In the genomic region with DNA sequence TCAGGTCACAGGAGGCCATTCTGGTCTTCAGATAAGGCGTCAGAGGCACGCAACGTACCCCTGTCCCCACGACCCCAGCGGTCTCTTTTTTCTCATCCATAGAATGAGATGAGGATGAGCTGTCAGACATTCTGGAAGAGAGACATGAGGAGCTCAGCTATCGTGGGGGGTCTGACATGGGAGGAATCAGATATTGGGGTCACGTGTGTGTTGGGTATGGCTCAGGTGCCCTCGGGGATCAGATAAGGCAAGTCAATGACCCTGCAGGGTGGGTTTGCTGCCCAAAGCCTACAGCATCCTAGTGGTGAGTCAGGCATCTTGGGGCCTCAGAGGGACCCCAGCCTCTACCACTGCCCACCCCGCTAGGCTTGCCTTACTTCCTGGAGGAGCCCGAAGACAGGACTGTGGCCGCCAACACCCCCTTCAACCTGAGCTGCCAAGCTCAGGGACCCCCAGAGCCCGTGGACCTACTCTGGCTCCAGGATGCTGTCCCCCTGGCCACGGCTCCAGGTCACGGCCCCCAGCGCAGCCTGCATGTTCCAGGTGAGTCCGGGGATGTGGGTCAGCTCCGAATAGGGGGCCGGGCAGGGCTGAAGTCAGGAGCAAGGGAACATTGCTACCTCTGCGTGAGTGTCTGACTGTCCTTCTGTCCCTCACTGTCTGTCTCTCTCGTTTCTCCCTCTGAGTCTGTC, we compare ENCODE assay signal across 18 cellular contexts. TPM values are rescaled to one million over a fixed set of nuclear protein-coding genes. Genes with fewer than 3 reads are reported as not detected.
A peak's percentile ranks its signal among the peaks of the same experiment; 100 is the strongest.
DNase-seq lines count a peak whose midpoint lies in the region; ATAC-seq and TF ChIP-seq lines count a peak whose summit lies in the region.
"Had no signal": no experiment of that assay in that cellular context is flagged by ENCODE, and none has a peak within 500 bp of the region (broad histone marks: within the 10 kb centered on the region; RNA-seq: fewer than 3 reads in every experiment).

No MANE protein-coding gene starts in this region.

- H3K4me2 ChIP-seq in GM23338: no peak overlapping the region

- H3K36me3 ChIP-seq in GM23338 (ENCODE audit: insufficient read depth) (no peaks in the 10 kb centered on the region), adrenal gland (replicated peaks in 1 of 2) (no peaks in the 10 kb centered on the region), stomach smooth muscle (ENCODE audit: control insufficient read depth in 2 of 2, insufficient read depth in 2 of 2, low read length in 2 of 2) (peaks cover 0 to 4% of the 10 kb centered on the region in 2 donors)
- H3K36me3 ChIP-seq: prostate gland had no signal

- no peak for ATAC-seq in GM23338
- no peak for ATAC-seq in stimulated activated naive CD8-positive, alpha-beta T cell treated with anti-CD3 and anti-CD28 coated beads, Interleukin-15, Interleukin-2, amounts not matched to agents 100 U/mL and 50 U/mL, for 24 hours
- ATAC-seq: stimulated activated memory B cell treated with anti-CD40 and anti-IgM and Interleukin-4, amounts not matched to agents 10 μg/mL and 1 μg/mL and 100 μg/mL, for 72 hours had no signal

- no peak overlapping the region for H3K9ac ChIP-seq in stomach smooth muscle (ENCODE audit: low read length in 2 of 2)

- peaks cover 16% of the 10 kb centered on the region; the same call in 1 of the 2 replicates for H3F3A ChIP-seq in GM23338 (replicated peaks; ENCODE audit: low read depth)

- H3K27me3 ChIP-seq in GM23338 (ENCODE audit: insufficient read depth) (no peaks in the 10 kb centered on the region), adrenal gland (no peaks in the 10 kb centered on the region), stomach smooth muscle (ENCODE audit: control insufficient read depth in 1 of 2, insufficient read depth in 2 of 2, low read length in 2 of 2) (no peaks in the 10 kb centered on the region)

- H3K4me3 Mint-ChIP-seq in GM23338: peak overlapping the region; percentile 17; the same call in 1 of the 3 replicates
- H3K4me3 Mint-ChIP-seq: IgD-negative memory B cell; stimulated activated memory B cell treated with anti-CD40 and anti-IgM and Interleukin-4, amounts not matched to agents 10 μg/mL and 1 μg/mL and 100 μg/mL, for 72 hours had no signal

- TF ChIP-seq POLR2A in adrenal gland (IDR thresholded peaks at IDR 0.05): no peak

- H3K9me3 ChIP-seq in adrenal gland (replicated peaks in 1 of 3) (no peaks in the 10 kb centered on the region), stomach smooth muscle (ENCODE audit: control insufficient read depth in 2 of 2, low read length in 2 of 2) (no peaks in the 10 kb centered on the region)
- H3K9me3 ChIP-seq: prostate gland had no signal

- intact Hi-C loops in adrenal gland (cut with DNase I): no loop called here

- peaks cover 59% of the 10 kb centered on the region for H3K4me1 Mint-ChIP-seq in GM23338

- H4K20me1 ChIP-seq in GM23338 (replicated peaks; ENCODE audit: insufficient read depth): no peaks in the 10 kb centered on the region

- no peaks in the 10 kb centered on the region for H3K9me2 ChIP-seq in GM23338 (ENCODE audit: insufficient read depth)

- H3K27ac ChIP-seq in GM23338 (ENCODE audit: low read depth) (no peak overlapping the region), adrenal gland (peak overlapping the region in 3 of 5 donors; percentile 4 to 93 (median 92)), stomach smooth muscle (ENCODE audit: low read length) (peak overlapping the region; percentile 46)
- H3K27ac ChIP-seq: SK-N-MC had no signal

- H3K27me3 Mint-ChIP-seq in GM23338 (ENCODE audit: insufficient read depth, low read depth, poor library complexity): peaks cover 10% of the 10 kb centered on the region

- TF ChIP-seq CTCF in GM23338 (conservative IDR thresholded peaks at IDR 0.05; ENCODE audit: low read depth in 2 of 2) (no peak), adrenal gland (IDR thresholded peaks at IDR 0.05) (no peak)

- H3K4me1 ChIP-seq in GM23338 (ENCODE audit: insufficient read depth) (peaks cover 38% of the 10 kb centered on the region), adrenal gland (replicated peaks in 1 of 2) (peaks cover 20 to 43% of the 10 kb centered on the region in 2 donors), stomach smooth muscle (ENCODE audit: control insufficient read depth, insufficient read depth, low read length) (peaks cover 51% of the 10 kb centered on the region)
- H3K4me1 ChIP-seq: prostate gland had no signal

- H3K4me3 ChIP-seq in GM23338: no peak overlapping the region
- H3K4me3 ChIP-seq in adrenal gland: no peak overlapping the region
- no peak overlapping the region for H3K4me3 ChIP-seq in stomach smooth muscle (ENCODE audit: low read length in 2 of 2)
- H3K4me3 ChIP-seq: prostate gland, SK-N-MC had no signal

- peaks cover 19% of the 10 kb centered on the region for H3K36me3 Mint-ChIP-seq in GM23338 (ENCODE audit: low read depth)
- H3K36me3 Mint-ChIP-seq: IgD-negative memory B cell; stimulated activated memory B cell treated with anti-CD40 and anti-IgM and Interleukin-4, amounts not matched to agents 10 μg/mL and 1 μg/mL and 100 μg/mL, for 72 hours had no signal

- 82 to 92% (median 90%) methylated on average over 12 to 20 of the region's 20 CpGs for WGBS in adrenal gland, 4 donors

- peaks cover 13% of the 10 kb centered on the region; the same call in 1 of the 2 replicates for H3K79me2 ChIP-seq in GM23338 (replicated peaks; ENCODE audit: insufficient read depth)

- no peaks in the 10 kb centered on the region; the same call in 2 of the 3 replicates for H3K9me3 Mint-ChIP-seq in GM23338
- H3K9me3 Mint-ChIP-seq: IgD-negative memory B cell; stimulated activated memory B cell treated with anti-CD40 and anti-IgM and Interleukin-4, amounts not matched to agents 10 μg/mL and 1 μg/mL and 100 μg/mL, for 72 hours had no signal

- H2AFZ ChIP-seq in GM23338: no peak overlapping the region

- H3K27ac Mint-ChIP-seq in GM23338: no peak overlapping the region; the same call in 1 of the 2 replicates
- H3K27ac Mint-ChIP-seq: CD14-positive monocyte; stimulated activated memory B cell treated with anti-CD40 and anti-IgM and Interleukin-4, amounts not matched to agents 10 μg/mL and 1 μg/mL and 100 μg/mL, for 72 hours had no signal

- DNase-seq in GM23338 (ENCODE audit: low spot score) (no peak), adrenal gland (no peak), islet precursor cell (peak; percentile 46), globus pallidus (ENCODE audit: low spot score) (no peak), amygdala (lab: John Stamatoyannopoulos, UW) (no peak), inferior parietal cortex (ENCODE audit: extremely low spot score) (no peak)
- no peak for DNase-seq in stimulated activated naive CD8-positive, alpha-beta T cell treated with anti-CD3 and anti-CD28 coated beads, Interleukin-15, Interleukin-2, amounts not matched to agents 100 U/mL and 50 U/mL, for 24 hours
- DNase-seq: activated T-cell treated with anti-CD3 and anti-CD28 coated beads, Interleukin-2, amount 50 U/mL, for 1 hour; NCI-H1694 treated with DMSO at 0.1 percent for 48 hours; NCI-H774; stimulated activated CD4-positive, alpha-beta T cell treated with anti-CD3 and anti-CD28 coated beads, Interleukin-2, amount 100 ng/mL, for 48 hours had no signal

TF ChIP-seq in GM23338, 12 proteins besides CTCF, POLR2A, EP300 and RAD21:
- no peak for TF ChIP-seq POLR2AphosphoS5 (IDR thresholded peaks at IDR 0.05; ENCODE audit: low read depth)

RNA-seq across cellular contexts. Expression of a gene that starts 2.6 kb away (rescaled TPM):
- total RNA-seq in GM23338 (2014; rRNA removed; shearing (Covaris generic)): 23.7 and 28.4 TPM in 2 replicates
- polyA plus RNA-seq in GM23338 (2016; fragmentation: Nextera tagmentation; extraction: Ambion mirVana): 7.5 and 9.0 TPM in 2 replicates
- 100 to 1,000 TPM in 1 of 8 donors, 10 to 100 TPM in 7; 47.6 to 105 (median 61.3) TPM for total RNA-seq in adrenal gland
- 10 to 100 TPM; 12.0 to 18.1 (median 16.8) TPM for polyA plus RNA-seq in adrenal gland

RNA-seq across cellular contexts. Expression of a gene that starts 28.6 kb away (rescaled TPM):
- 272 and 315 TPM in 2 replicates for total RNA-seq in GM23338 (2014; rRNA removed; shearing (Covaris generic))
- polyA plus RNA-seq in GM23338 (2016; fragmentation: Nextera tagmentation; extraction: Ambion mirVana) (130 and 137 TPM in 2 replicates), adrenal gland (1 to 10 TPM in 2 of 3 donors, under 1 TPM in 1; 0.84 to 1.2 (median 1.2) TPM)
- 1 to 10 TPM; 1.4 to 4.7 (median 2.2) TPM for total RNA-seq in adrenal gland
- total RNA-seq: G401 had no signal
- polyA plus RNA-seq: IgD-negative memory B cell had no signal

RNA-seq across cellular contexts. Expression of a gene that starts 42.5 kb away (rescaled TPM):
- 166 and 204 TPM in 2 replicates for total RNA-seq in GM23338 (2014; rRNA removed; shearing (Covaris generic))
- polyA plus RNA-seq in GM23338 (2016; fragmentation: Nextera tagmentation; extraction: Ambion mirVana) (204 and 207 TPM in 2 replicates), adrenal gland (100 to 1,000 TPM in 2 of 3 donors, 10 to 100 TPM in 1; 90.4 to 130 (median 101) TPM)
- total RNA-seq in adrenal gland: 100 to 1,000 TPM; 123 to 175 (median 146) TPM

Comparison
In these comparisons a context has a peak if more than half of its experiments do, and no peak if none do; other contexts are left out.
1. RNA of a gene that starts 28.6 kb away (total RNA-seq): 272 to 315 TPM in GM23338; 1.4 to 4.7 TPM in adrenal gland; every median in the first group is over 10 times any median in the second.